ENCODE assay signal across 1 cellular context in genomic region chr10:95798307-95798850, GRCh38.
TF ChIP-seq lines count a peak whose summit lies in the region.

No MANE protein-coding gene starts in this region.

TF ChIP-seq in IMR-90, 13 proteins besides CTCF, POLR2A, EP300 and RAD21 (continued from another document):
- TF ChIP-seq USF2 (IDR thresholded peaks at IDR 0.05; ENCODE audit: low read depth, low read length) (no peak), CEBPB (IDR thresholded peaks at IDR 0.05; ENCODE audit: low read depth, low read length) (no peak), MAZ (IDR thresholded peaks at IDR 0.05; ENCODE audit: borderline replicate concordance, low read depth, low read length) (no peak)
TF ChIP-seq in IMR-90: peak in this region for 0.
